20 cellular contexts compared by ENCODE assay signal in the genomic region with DNA sequence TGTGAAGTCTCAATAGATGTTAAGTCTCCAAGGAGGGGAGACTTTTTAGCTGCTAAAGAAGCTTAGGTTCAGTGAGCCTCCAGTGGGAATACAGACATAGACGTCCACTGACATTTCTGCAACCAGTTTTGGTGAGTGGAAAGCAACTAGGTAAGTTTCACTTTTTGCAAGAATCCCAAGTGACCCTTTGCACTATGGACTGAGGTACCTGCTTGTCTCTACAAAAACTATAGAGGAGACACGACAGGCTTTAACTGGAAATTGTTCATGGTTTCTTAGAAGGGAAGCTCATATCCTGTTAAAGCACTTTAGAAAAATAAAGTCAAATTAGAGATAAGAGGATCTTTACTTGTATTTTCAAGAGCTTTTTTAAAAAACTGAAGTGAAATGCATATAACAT. TPM values are rescaled to one million over a fixed set of nuclear protein-coding genes. Genes with fewer than 3 reads are reported as not detected.
DNase-seq lines count a peak whose midpoint lies in the region; ATAC-seq and TF ChIP-seq lines count a peak whose summit lies in the region.
"Had no signal": no experiment of that assay in that cellular context is flagged by ENCODE, and none has a peak within 500 bp of the region (broad histone marks: within the 10 kb centered on the region; RNA-seq: fewer than 3 reads in every experiment).

No MANE protein-coding gene starts in this region.

- H3K79me2 ChIP-seq in MM.1S (ENCODE audit: low read length): peaks cover 88% of the 10 kb centered on the region
- H3K79me2 ChIP-seq in SK-N-SH (ENCODE audit: insufficient read depth): peaks cover 60% of the 10 kb centered on the region

- H3K36me3 ChIP-seq in heart right ventricle: peaks cover 0 to 20% (median 0%) of the 10 kb centered on the region in 9 donors
- no peaks in the 10 kb centered on the region for H3K36me3 ChIP-seq in right atrium auricular region
- no peaks in the 10 kb centered on the region for H3K36me3 ChIP-seq in MM.1S (replicated peaks; ENCODE audit: insufficient read depth, low read length)
- H3K36me3 ChIP-seq in SK-N-SH (replicated peaks in 1 of 2; ENCODE audit: control insufficient read depth in 1 of 2, insufficient read depth in 2 of 2, low read length in 1 of 2): peaks cover 7 to 16% of the 10 kb centered on the region in 2 experiments
- H3K36me3 ChIP-seq: pancreas had no signal

- peaks cover 23% of the 10 kb centered on the region for H3K36me3 Mint-ChIP-seq in activated CD4-positive, alpha-beta memory T cell treated with anti-CD3 and anti-CD28 coated beads for 36 hours
- H3K36me3 Mint-ChIP-seq in stimulated activated memory B cell treated with anti-CD40 and anti-IgM and Interleukin-4, amounts not matched to agents 10 μg/mL and 1 μg/mL and 100 μg/mL, for 72 hours: peaks cover 31% of the 10 kb centered on the region

- H3K27me3 Mint-ChIP-seq in activated CD4-positive, alpha-beta memory T cell treated with anti-CD3 and anti-CD28 coated beads for 36 hours: no peaks in the 10 kb centered on the region
- H3K27me3 Mint-ChIP-seq in stimulated activated memory B cell treated with anti-CD40 and anti-IgM and Interleukin-4, amounts not matched to agents 10 μg/mL and 1 μg/mL and 100 μg/mL, for 72 hours: no peaks in the 10 kb centered on the region

- intact Hi-C loops in heart right ventricle (cut with DNase I): loop anchor here in 3 of 10 donors (5.0 to 10.0 kb wide), 3 partner anchors 48 to 53 kb away; no protein-coding TSS in a partner anchor
- intact Hi-C loops in activated CD4-positive, alpha-beta memory T cell treated with anti-CD3 and anti-CD28 coated beads for 36 hours (cut with micrococcal nuclease): loop anchor here (1.0 to 2.0 kb wide), 5 partner anchors 16 to 54 kb away; a partner anchor contains a TSS

- H3K4me1 ChIP-seq in heart right ventricle: peaks cover 8 to 96% (median 61%) of the 10 kb centered on the region in 9 donors
- H3K4me1 ChIP-seq in right atrium auricular region: peaks cover 0 to 42% of the 10 kb centered on the region in 2 donors
- H3K4me1 ChIP-seq in MM.1S (ENCODE audit: low read length): peaks cover 11% of the 10 kb centered on the region; the same call in 1 of the 2 replicates
- peaks cover 12 to 15% of the 10 kb centered on the region in 2 experiments; a peak in 3 of 4 replicates for H3K4me1 ChIP-seq in SK-N-SH (ENCODE audit: control insufficient read depth in 1 of 2, insufficient read depth in 2 of 2, low read depth in 1 of 2, low read length in 1 of 2)
- H3K4me1 ChIP-seq: Caco-2 had no signal

- POLR2A ChIA-PET in activated CD4-positive, alpha-beta memory T cell treated with anti-CD3 and anti-CD28 coated beads for 36 hours (lab: Charles Lee): interaction anchor here (0.7 to 6.1 kb wide), 6 partner anchors 16 to 58 kb away, joined by 3 to 63 read pairs (median 6); a partner anchor contains a TSS
- POLR2A ChIA-PET in SK-N-SH (lab: Yijun Ruan, JAX): no interaction called here

- H3K4me1 Mint-ChIP-seq in activated CD4-positive, alpha-beta memory T cell treated with anti-CD3 and anti-CD28 coated beads for 36 hours (ENCODE audit: low read depth): peaks cover 85% of the 10 kb centered on the region
- peaks cover 53% of the 10 kb centered on the region for H3K4me1 Mint-ChIP-seq in stimulated activated memory B cell treated with anti-CD40 and anti-IgM and Interleukin-4, amounts not matched to agents 10 μg/mL and 1 μg/mL and 100 μg/mL, for 72 hours

- H3K4me2 ChIP-seq in MM.1S (ENCODE audit: low read depth, low read length) (no peak overlapping the region), SK-N-SH (no peak overlapping the region)

- CTCF ChIA-PET in activated CD4-positive, alpha-beta memory T cell treated with anti-CD3 and anti-CD28 coated beads for 36 hours (lab: Charles Lee): interaction anchor here (0.6 to 4.1 kb wide), 6 partner anchors 16 to 114 kb away, joined by 3 to 32 read pairs (median 6); a partner anchor contains a TSS
- CTCF ChIA-PET in SK-N-SH (lab: Yijun Ruan, JAX): interaction anchor here (0.6 to 0.7 kb wide), 2 partner anchors 180 to 300 kb away, joined by 3 read pairs; no protein-coding TSS in a partner anchor

- no peak for TF ChIP-seq RAD21 in SK-N-SH (IDR thresholded peaks at IDR 0.05; ENCODE audit: low read length)

- peaks cover 21% of the 10 kb centered on the region for H4K20me1 ChIP-seq in MM.1S (ENCODE audit: insufficient read depth, low read length)
- H4K20me1 ChIP-seq in SK-N-SH (ENCODE audit: insufficient read depth): peaks cover 22% of the 10 kb centered on the region

- WGBS in heart right ventricle, 2 donors: 22 to 32% methylated on average over 2 of the region's 2 CpGs
- 97% methylated on average over 2 of the region's 2 CpGs for WGBS in SK-N-SH (ENCODE audit: low lambda C conversion rate)

- H3K4me3 ChIP-seq in heart right ventricle: no peak overlapping the region
- no peak overlapping the region for H3K4me3 ChIP-seq in right atrium auricular region
- H3K4me3 ChIP-seq in epithelial cell of esophagus (ENCODE audit: low read length): peak overlapping the region; percentile 28
- H3K4me3 ChIP-seq in MM.1S (ENCODE audit: low read length): no peak overlapping the region
- no peak overlapping the region for H3K4me3 ChIP-seq in SK-N-SH (ENCODE audit: low read depth in 2 of 2, low read length in 1 of 2)
- H3K4me3 ChIP-seq: pancreas, testis had no signal

- H3K27me3 ChIP-seq in heart right ventricle (no peaks in the 10 kb centered on the region), right atrium auricular region (no peaks in the 10 kb centered on the region), MM.1S (replicated peaks; ENCODE audit: insufficient read depth, low read length) (no peaks in the 10 kb centered on the region), SK-N-SH (ENCODE audit: insufficient read depth) (no peaks in the 10 kb centered on the region)
- H3K27me3 ChIP-seq: pancreas, testis had no signal

- H2AFZ ChIP-seq in MM.1S (ENCODE audit: low read length) (no peak overlapping the region), SK-N-SH (ENCODE audit: low read depth) (no peak overlapping the region)

- ATAC-seq in heart right ventricle (no peak), HG02973 (IDR thresholded peaks at IDR 0.05; ENCODE audit: unreplicated experiment) (no peak)
- no peak for ATAC-seq in stimulated activated memory B cell treated with anti-CD40 and anti-IgM and Interleukin-4, amounts not matched to agents 10 μg/mL and 1 μg/mL and 100 μg/mL, for 72 hours
- ATAC-seq: pancreas had no signal

- H3K9me3 Mint-ChIP-seq in activated CD4-positive, alpha-beta memory T cell treated with anti-CD3 and anti-CD28 coated beads for 36 hours: no peaks in the 10 kb centered on the region
- H3K9me3 Mint-ChIP-seq in stimulated activated memory B cell treated with anti-CD40 and anti-IgM and Interleukin-4, amounts not matched to agents 10 μg/mL and 1 μg/mL and 100 μg/mL, for 72 hours: no peaks in the 10 kb centered on the region

- peak overlapping the region; percentile 46 for H3K4me3 Mint-ChIP-seq in activated CD4-positive, alpha-beta memory T cell treated with anti-CD3 and anti-CD28 coated beads for 36 hours
- no peak overlapping the region for H3K4me3 Mint-ChIP-seq in stimulated activated memory B cell treated with anti-CD40 and anti-IgM and Interleukin-4, amounts not matched to agents 10 μg/mL and 1 μg/mL and 100 μg/mL, for 72 hours

- H3K9ac ChIP-seq in MM.1S (ENCODE audit: low read length) (no peak overlapping the region), SK-N-SH (no peak overlapping the region)

- peak overlapping the region; percentile 93 for H3K27ac Mint-ChIP-seq in activated CD4-positive, alpha-beta memory T cell treated with anti-CD3 and anti-CD28 coated beads for 36 hours
- peak overlapping the region; percentile 5 for H3K27ac Mint-ChIP-seq in stimulated activated memory B cell treated with anti-CD40 and anti-IgM and Interleukin-4, amounts not matched to agents 10 μg/mL and 1 μg/mL and 100 μg/mL, for 72 hours

- no peaks in the 10 kb centered on the region for H3K9me3 ChIP-seq in heart right ventricle
- H3K9me3 ChIP-seq in right atrium auricular region: no peaks in the 10 kb centered on the region
- H3K9me3 ChIP-seq in MM.1S (replicated peaks; ENCODE audit: insufficient read depth, low read length): no peaks in the 10 kb centered on the region
- no peaks in the 10 kb centered on the region for H3K9me3 ChIP-seq in SK-N-SH
- H3K9me3 ChIP-seq: Caco-2, pancreas, testis had no signal

- TF ChIP-seq CTCF in heart right ventricle (IDR thresholded peaks at IDR 0.05): no peak
- TF ChIP-seq CTCF in right atrium auricular region (IDR thresholded peaks at IDR 0.05): no peak
- TF ChIP-seq CTCF in epithelial cell of esophagus (IDR thresholded peaks at IDR 0.05; ENCODE audit: insufficient read depth, low read depth, low read length, missing control alignments): no peak
- no peak for TF ChIP-seq CTCF in MM.1S (IDR thresholded peaks at IDR 0.05; ENCODE audit: low read length)
- TF ChIP-seq CTCF in SK-N-SH (IDR thresholded peaks at IDR 0.05): no peak

- 0 out of 2 replicates have a peak, but pooled peaks cover 4% of the 10 kb centered on the region for H3F3A ChIP-seq in MM.1S (ENCODE audit: insufficient read depth, low read length)
- peaks cover 13% of the 10 kb centered on the region for H3F3A ChIP-seq in SK-N-SH (replicated peaks; ENCODE audit: insufficient read depth)

- H3K9me2 ChIP-seq in MM.1S (replicated peaks; ENCODE audit: insufficient read depth, low read length): no peaks in the 10 kb centered on the region
- H3K9me2 ChIP-seq in SK-N-SH: no peaks in the 10 kb centered on the region

- H3K27ac ChIP-seq in heart right ventricle (peak overlapping the region in 6 of 10 donors; percentile 0 to 88 (median 70)), right atrium auricular region (no peak overlapping the region), MM.1S (ENCODE audit: low read length) (no peak overlapping the region), SK-N-SH (ENCODE audit: low read depth in 2 of 2, low read length in 1 of 2) (no peak overlapping the region)
- H3K27ac ChIP-seq: pancreas, testis had no signal

- no peak for TF ChIP-seq EP300 in SK-N-SH (IDR thresholded peaks at IDR 0.05; ENCODE audit: borderline replicate concordance in 1 of 2, low read depth in 1 of 2, low read length in 1 of 2)

- DNase-seq in heart right ventricle (no peak), right atrium auricular region (ENCODE audit: low spot score) (no peak), epithelial cell of esophagus (ENCODE audit: low read depth) (no peak), MM.1S (no peak), SK-N-SH (no peak)
- no peak for DNase-seq in activated CD4-positive, alpha-beta memory T cell treated with anti-CD3 and anti-CD28 coated beads for 36 hours
- DNase-seq: Caco-2; erythroblast; glutamatergic neuron; H7; NCI-H345; pancreas; stimulated activated CD4-positive, alpha-beta T cell treated with anti-CD3 and anti-CD28 coated beads, Interleukin-4, amount 100 ng/mL, for 4 hours; testis had no signal

RNA-seq across cellular contexts. Expression of a gene that starts 38.6 kb away (rescaled TPM):
- 10 to 100 TPM; 43.6 to 60.5 (median 50.7) TPM for total RNA-seq in heart right ventricle
- 10 to 100 TPM; 20.7 to 25.6 TPM for polyA plus RNA-seq in heart right ventricle
- 10 to 100 TPM; 38.5 to 38.9 TPM for total RNA-seq in right atrium auricular region
- total RNA-seq in activated CD4-positive, alpha-beta memory T cell treated with anti-CD3 and anti-CD28 coated beads for 36 hours: 10 to 100 TPM; 42.2 to 44.0 TPM
- polyA plus RNA-seq in SK-N-SH (2012; rRNA removed): 11.4 and 12.3 TPM in 2 replicates
- 6.0 and 7.7 TPM in 2 replicates for polyA plus RNA-seq in SK-N-SH (2012; cell fraction: cytosol; rRNA removed)
- 34.4 and 36.9 TPM in 2 replicates for polyA plus RNA-seq in SK-N-SH (2012; cell fraction: nucleus; rRNA removed)

RNA-seq across cellular contexts. Expression of a gene that starts 42.6 kb away (rescaled TPM):
- 1 to 10 TPM in 4 of 10 donors, under 1 TPM in 6; 0.21 to 2.8 (median 0.86) TPM for total RNA-seq in heart right ventricle
- 10 to 100 TPM in 1 of 2 donors, 1 to 10 TPM in 1; 1.8 to 10.4 TPM for polyA plus RNA-seq in heart right ventricle
- under 1 TPM; 0.28 to 0.96 TPM for total RNA-seq in right atrium auricular region
- total RNA-seq in activated CD4-positive, alpha-beta memory T cell treated with anti-CD3 and anti-CD28 coated beads for 36 hours: 1 to 10 TPM; 1.1 to 1.4 TPM
- polyA plus RNA-seq in SK-N-SH (2012; rRNA removed): not detected in 2 replicates
- not detected in 2 replicates for polyA plus RNA-seq in SK-N-SH (2012; cell fraction: cytosol; rRNA removed)
- 0.05 TPM in 1 of 2 replicates, not detected in the other for polyA plus RNA-seq in SK-N-SH (2012; cell fraction: nucleus; rRNA removed)
- total RNA-seq: activated CD8-positive, alpha-beta memory T cell treated with anti-CD3 and anti-CD28 coated beads for 36 hours; Caco-2; dermis microvascular lymphatic vessel endothelial cell; lung microvascular endothelial cell; M059J; pancreas had no signal
- polyA plus RNA-seq: pancreas had no signal

RNA-seq across cellular contexts. Expression of a gene that starts 57.8 kb away (rescaled TPM):
- under 1 TPM in 3 of 10 donors, not detected in 7; 0.22 to 0.45 (median 0.30) TPM for total RNA-seq in heart right ventricle
- polyA plus RNA-seq in heart right ventricle: under 1 TPM in 1 of 2 donors, not detected in 1; 0.23 TPM
- total RNA-seq in right atrium auricular region: under 1 TPM in 1 of 2 donors, not detected in 1; 0.39 TPM
- under 1 TPM; 0.21 to 0.56 TPM for total RNA-seq in activated CD4-positive, alpha-beta memory T cell treated with anti-CD3 and anti-CD28 coated beads for 36 hours
- polyA plus RNA-seq in SK-N-SH (2012; rRNA removed): 0.25 and 0.29 TPM in 2 replicates
- polyA plus RNA-seq in SK-N-SH (2012; cell fraction: cytosol; rRNA removed): 0.09 and 0.17 TPM in 2 replicates
- polyA plus RNA-seq in SK-N-SH (2012; cell fraction: nucleus; rRNA removed): 0.05 and 0.13 TPM in 2 replicates
- total RNA-seq: activated CD8-positive, alpha-beta memory T cell treated with anti-CD3 and anti-CD28 coated beads for 36 hours; dermis microvascular lymphatic vessel endothelial cell; lung microvascular endothelial cell; pancreas had no signal

Comparison
In these comparisons a context has a peak if more than half of its experiments do, and no peak if none do; other contexts are left out.
1. H3K27ac ChIP-seq: peak in heart right ventricle (6 of 10); none in right atrium auricular region (0 of 2), MM.1S (single experiment) and SK-N-SH (0 of 2).